12 cellular contexts compared by ENCODE assay signal in the genomic region with DNA sequence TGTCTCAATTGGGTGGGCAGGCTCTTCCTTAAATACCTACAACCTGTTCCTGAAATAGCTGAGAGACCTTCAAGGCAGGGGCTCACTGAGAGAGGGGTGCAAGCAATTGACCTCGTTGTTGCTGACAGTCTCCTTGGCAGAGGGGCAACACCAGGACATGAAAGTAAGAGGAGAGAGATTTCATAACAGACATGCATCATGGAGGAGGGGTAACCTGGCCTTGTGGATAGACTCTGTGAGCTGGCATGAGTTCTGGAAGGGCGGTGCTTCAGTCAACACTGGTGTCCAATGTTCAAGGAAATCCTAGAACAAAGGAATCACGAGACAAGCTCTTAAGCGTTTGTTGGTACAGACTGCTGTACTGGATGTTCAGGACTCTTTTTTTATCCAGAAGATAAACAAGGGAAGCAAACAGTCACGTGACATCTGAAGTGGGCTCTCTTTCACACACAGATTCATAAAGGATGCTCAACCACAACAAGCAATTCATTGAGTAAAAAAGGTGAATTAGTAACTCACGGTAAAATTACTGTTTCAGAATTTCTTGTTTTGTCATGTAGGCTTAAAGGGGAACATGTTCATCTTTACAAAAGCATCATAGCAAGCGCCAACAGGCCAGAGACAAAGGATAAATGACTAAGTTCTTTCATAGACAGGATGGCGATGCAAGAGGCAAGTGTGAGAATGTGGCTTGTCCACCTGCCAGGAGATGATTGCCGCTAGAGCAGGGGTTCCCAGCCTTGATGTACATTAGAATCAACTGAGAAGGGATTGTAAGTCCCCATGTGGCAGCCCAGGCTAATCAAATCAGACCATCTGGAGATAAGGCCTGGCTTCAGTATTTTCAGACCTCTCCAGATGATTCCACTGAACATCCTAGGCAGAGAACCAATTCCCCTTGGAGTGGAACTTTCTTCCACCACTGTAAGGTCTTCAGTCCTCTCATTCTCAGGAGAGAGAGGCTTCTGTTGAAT. TPM values are rescaled to one million over a fixed set of nuclear protein-coding genes. Genes with fewer than 3 reads are reported as not detected.
DNase-seq lines count a peak whose midpoint lies in the region; TF ChIP-seq lines count a peak whose summit lies in the region.
"Had no signal": no experiment of that assay in that cellular context is flagged by ENCODE, and none has a peak within 500 bp of the region (broad histone marks: within the 10 kb centered on the region; RNA-seq: fewer than 3 reads in every experiment).

No MANE protein-coding gene starts in this region.

- no peak for TF ChIP-seq CTCF in epithelial cell of esophagus (IDR thresholded peaks at IDR 0.05; ENCODE audit: insufficient read depth, low read depth, low read length, missing control alignments)

- DNase-seq in LoVo (ENCODE audit: low spot score), result peak; percentile 54
- DNase-seq in NCI-H69 (lab: John Stamatoyannopoulos, UW), result peak; percentile 92
- peak; percentile 91 for DNase-seq in epithelial cell of esophagus (ENCODE audit: low read depth)
- peak; percentile 83 for DNase-seq in pulmonary artery endothelial cell (ENCODE audit: low read depth, low spot score)
- DNase-seq in mesenteric fat pad (ENCODE audit: low spot score), result no peak
- DNase-seq in cerebellum (ENCODE audit: low spot score), result no peak
- no peak for DNase-seq in SKM-1 (lab: John Stamatoyannopoulos, UW; ENCODE audit: unreplicated experiment)
- DNase-seq in NCI-H2227 treated with DMSO at 0.1 percent for 48 hours (lab: John Stamatoyannopoulos, UW), result no peak
- DNase-seq: activated CD4-positive, alpha-beta memory T cell treated with anti-CD3 and anti-CD28 coated beads, Interleukin-2, amount 10 ng/mL, durations not matched to agents 7 days and 5 days; amygdala; retina had no signal

- H3K4me3 ChIP-seq in epithelial cell of esophagus (ENCODE audit: low read length), result no peak overlapping the region
- H3K4me3 ChIP-seq: SK-N-MC had no signal

RNA-seq across cellular contexts. Expression of a gene that starts 20.7 kb away (rescaled TPM):
- total RNA-seq in pulmonary artery endothelial cell (11.0 and 14.2 TPM in 2 replicates), mesenteric fat pad (8.7 TPM), cerebellum (39.8 TPM)

RNA-seq across cellular contexts. Expression of a gene that starts 20.8 kb away (rescaled TPM):
- total RNA-seq in pulmonary artery endothelial cell (19.8 and 26.3 TPM in 2 replicates), mesenteric fat pad (19.5 TPM), cerebellum (28.9 TPM)

RNA-seq across cellular contexts. Expression of a gene that starts 46.5 kb away (rescaled TPM):
- 329 and 374 TPM in 2 replicates for total RNA-seq in pulmonary artery endothelial cell
- total RNA-seq in mesenteric fat pad, result 445 TPM
- total RNA-seq in cerebellum, result 194 TPM

Comparison
In these comparisons a context has a peak if more than half of its experiments do, and no peak if none do; other contexts are left out.
1. DNase-seq: peak in LoVo (single experiment), NCI-H69 (single experiment), epithelial cell of esophagus (single experiment) and pulmonary artery endothelial cell (single experiment); none in mesenteric fat pad (single experiment), cerebellum (single experiment), SKM-1 (single experiment) and NCI-H2227 treated with DMSO at 0.1 percent for 48 hours (single experiment).